Comparison of ENCODE assay signal across 11 cellular contexts in the genomic region with DNA sequence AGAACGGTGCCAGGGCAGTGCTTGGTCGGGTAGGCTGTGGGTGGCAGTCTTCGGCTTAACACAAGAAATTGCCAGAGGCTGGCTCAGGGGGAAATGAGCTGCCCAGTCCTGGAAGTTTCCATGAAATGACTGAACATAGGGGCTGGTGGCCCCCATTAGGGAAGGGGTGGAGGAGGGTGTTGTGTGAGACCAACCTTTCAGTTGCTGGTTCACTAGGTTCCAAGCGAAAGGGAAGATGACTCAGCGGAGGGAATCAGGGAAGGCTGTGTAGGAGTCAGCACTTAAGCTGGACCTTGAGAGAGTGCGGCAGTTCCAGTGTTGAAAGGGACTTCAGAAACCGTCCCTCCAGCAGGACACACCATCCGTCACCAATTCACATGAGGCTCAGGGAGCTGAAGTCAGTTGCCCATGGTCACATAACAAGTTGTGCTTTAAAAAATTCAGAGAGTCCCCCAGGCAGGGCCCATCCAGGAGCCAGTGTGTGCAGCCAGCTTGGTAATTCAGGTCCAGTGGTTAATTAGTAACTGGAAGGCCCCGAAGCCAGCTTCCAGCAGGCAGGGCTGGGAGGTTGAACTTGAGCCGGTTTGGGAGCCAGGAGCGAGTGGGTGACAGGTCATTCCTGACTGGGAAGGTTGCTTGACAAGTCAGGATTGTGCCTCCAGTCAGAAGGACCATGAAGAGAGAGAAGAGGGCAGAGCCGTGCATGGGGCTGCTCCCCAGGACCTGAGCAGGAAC. TPM values are rescaled to one million over a fixed set of nuclear protein-coding genes. Genes with fewer than 3 reads are reported as not detected.
DNase-seq lines count a peak whose midpoint lies in the region; ATAC-seq, FAIRE-seq and TF ChIP-seq lines count a peak whose summit lies in the region.
"Had no signal": no experiment of that assay in that cellular context is flagged by ENCODE, and none has a peak within 500 bp of the region (broad histone marks: within the 10 kb centered on the region; RNA-seq: fewer than 3 reads in every experiment).

A gene (plus strand): TSS at position 616 of the 735 bp plus-strand sequence. CDS start 7,469 bp downstream, outside the sequence.

- H3K27me3 ChIP-seq in cardiac muscle cell, result no peaks in the 10 kb centered on the region
- no peaks in the 10 kb centered on the region for H3K27me3 ChIP-seq in dorsolateral prefrontal cortex
- H3K27me3 ChIP-seq: upper lobe of left lung had no signal

- H3K4me3 ChIP-seq in cardiac muscle cell (no peak within 1 kb of the TSS), dorsolateral prefrontal cortex (no peak within 1 kb of the TSS), mesodermal cell (ENCODE audit: extremely low read depth, insufficient read depth, low read length, poor library complexity, severe bottlenecking) (no peak within 1 kb of the TSS)
- H3K4me3 ChIP-seq: upper lobe of left lung had no signal

- intact Hi-C loops in Right ventricle myocardium inferior (cut with DNase I), result no loop called here
- intact Hi-C loops in dorsolateral prefrontal cortex (cut with DNase I), result no loop called here

- H3K27ac ChIP-seq in cardiac muscle cell, result peak within 1 kb of the TSS; percentile 54
- peak within 1 kb of the TSS in 1 of 59 donors; percentile 47 for H3K27ac ChIP-seq in dorsolateral prefrontal cortex
- H3K27ac ChIP-seq in mesodermal cell (ENCODE audit: low read depth, low read length, severe bottlenecking), result peak within 1 kb of the TSS; percentile 36
- H3K27ac ChIP-seq: upper lobe of left lung had no signal

- H3K9me3 ChIP-seq in cardiac muscle cell (ENCODE audit: low read depth), result no peaks in the 10 kb centered on the region
- no peaks in the 10 kb centered on the region for H3K9me3 ChIP-seq in mesodermal cell (ENCODE audit: control insufficient read depth, low read length)
- H3K9me3 ChIP-seq: upper lobe of left lung had no signal

- FAIRE-seq in GM12891 (lab: Jason Lieb, UNC), result no peak

- TF ChIP-seq CTCF in cardiac muscle cell (IDR thresholded peaks at IDR 0.05; ENCODE audit: low read depth, low read length), result no peak
- TF ChIP-seq CTCF in dorsolateral prefrontal cortex (IDR thresholded peaks at IDR 0.05 in 54 of 56, conservative IDR thresholded peaks at IDR 0.05 in 2 of 56; ENCODE audit: low read depth in 1 of 56, partially characterized antibody in 56 of 56), result no peak

- ATAC-seq in Right ventricle myocardium inferior, result no peak

- no peak for TF ChIP-seq POLR2A in GM12891 (IDR thresholded peaks at IDR 0.05; ENCODE audit: low read depth, low read length)

- H3K4me1 ChIP-seq in cardiac muscle cell (ENCODE audit: low read depth) (peaks cover 26% of the 10 kb centered on the region), mesodermal cell (ENCODE audit: control insufficient read depth, insufficient read depth, low read length, poor library complexity, severe bottlenecking) (peaks cover 8% of the 10 kb centered on the region)

- 91 to 93% methylated on average over 12 of the region's 12 CpGs for WGBS in mesodermal cell (ENCODE audit: insufficient coverage in 2 of 2), 2 experiments

- H3K36me3 ChIP-seq in cardiac muscle cell (no peaks in the 10 kb centered on the region), mesodermal cell (ENCODE audit: control insufficient read depth, insufficient read depth, low read length) (no peaks in the 10 kb centered on the region)
- H3K36me3 ChIP-seq: upper lobe of left lung had no signal

- DNase-seq in cardiac muscle cell (ENCODE audit: low read depth in 1 of 2, low spot score in 1 of 2) (peak; percentile 43 to 67), Right ventricle myocardium inferior (ENCODE audit: missing footprints) (no peak), dorsolateral prefrontal cortex (no peak), ureter (ENCODE audit: low spot score) (peak; percentile 61), DMS153 (lab: John Stamatoyannopoulos, UW) (no peak), GM12891 (ENCODE audit: insufficient read length, low spot score) (no peak)
- DNase-seq in activated CD4-positive, alpha-beta T cell treated with anti-CD3 and anti-CD28 coated beads, Interleukin-2, amount 50 U/mL, for 4 hours, result no peak
- DNase-seq: activated T-cell treated with anti-CD3 and anti-CD28 coated beads, Interleukin-2, amount 50 U/mL, for 48 hours; NCI-H2171 treated with DMSO at 0.1 percent for 48 hours had no signal

TF ChIP-seq in GM12891, 5 proteins besides CTCF, POLR2A, EP300 and RAD21:
- TF ChIP-seq POLR2AphosphoS5 (IDR thresholded peaks at IDR 0.05; ENCODE audit: low read depth, low read length), result no peak
- TF ChIP-seq PAX5 (IDR thresholded peaks at IDR 0.05; ENCODE audit: insufficient read depth, low read length, severe bottlenecking), result no peak
- TF ChIP-seq SPI1 (IDR thresholded peaks at IDR 0.05; ENCODE audit: low read depth, low read length), result no peak
- no peak for TF ChIP-seq TAF1 (IDR thresholded peaks at IDR 0.05; ENCODE audit: low read depth, low read length)
- no peak for TF ChIP-seq POU2F2 (IDR thresholded peaks at IDR 0.05; ENCODE audit: low read depth, low read length)

RNA-seq across cellular contexts. Expression of the gene that starts here (rescaled TPM):
- 0.88 and 2.4 TPM in 2 replicates for total RNA-seq in cardiac muscle cell
- polyA plus RNA-seq in cardiac muscle cell, result 1.1 TPM in 1 of 2 replicates, not detected in the other
- 1.1 TPM for total RNA-seq in Right ventricle myocardium inferior
- 10 to 100 TPM in 89 of 120 experiments, 1 to 10 TPM in 31; 1.9 to 69.2 (median 14.7) TPM for total RNA-seq in dorsolateral prefrontal cortex
- 1.8 TPM for polyA plus RNA-seq in mesodermal cell (2013, experiment 1 of 2)
- 1.5 TPM for polyA plus RNA-seq in mesodermal cell (2013, experiment 2 of 2)
- 29.8 TPM for total RNA-seq in ureter
- polyA plus RNA-seq in GM12891 (2012; ENCODE audit: low read depth, missing spikeins), result 0.21 TPM

Comparison
In these comparisons a context has a peak if more than half of its experiments do, and no peak if none do; other contexts are left out.
1. DNase-seq: peak in cardiac muscle cell (2 of 2) and ureter (single experiment); none in Right ventricle myocardium inferior (single experiment), dorsolateral prefrontal cortex (0 of 10), DMS153 (single experiment), activated CD4-positive, alpha-beta T cell treated with anti-CD3 and anti-CD28 coated beads, Interleukin-2, amount 50 U/mL, for 4 hours (0 of 2) and GM12891 (single experiment).